ENCODE assay signal across 19 cellular contexts in the genomic region with DNA sequence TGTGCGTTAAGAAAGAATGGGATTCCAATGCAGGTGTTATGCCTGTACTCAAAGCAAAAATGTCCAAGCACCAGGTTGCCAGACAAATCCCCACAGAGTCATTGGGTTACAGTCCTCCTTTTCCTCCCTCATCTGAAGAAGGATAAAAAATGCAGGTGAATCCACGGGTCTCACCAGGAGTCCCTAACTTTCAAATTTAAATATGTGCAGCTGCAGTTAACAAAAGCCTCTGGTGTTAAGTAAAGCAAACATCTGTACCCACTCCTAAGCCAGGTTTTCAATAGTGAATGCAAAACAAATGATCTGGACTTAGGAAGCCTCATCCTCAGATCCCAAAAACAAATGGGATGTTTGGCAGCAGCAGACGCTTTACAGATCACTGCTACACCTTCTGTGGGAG.
A peak's percentile ranks its signal among the peaks of the same experiment; 100 is the strongest.
DNase-seq lines count a peak whose midpoint lies in the region; ATAC-seq and TF ChIP-seq lines count a peak whose summit lies in the region.
"Had no signal": no experiment of that assay in that cellular context is flagged by ENCODE, and none has a peak within 500 bp of the region (broad histone marks: within the 10 kb centered on the region; RNA-seq: fewer than 3 reads in every experiment).

No MANE protein-coding gene starts in this region.

- POLR2A ChIA-PET in WTC11 (lab: Charles Lee): no interaction called here

- peak; percentile 71 for ATAC-seq in WTC11
- ATAC-seq: CD8-positive, alpha-beta T cell had no signal

- TF ChIP-seq EP300 in suprapubic skin (IDR thresholded peaks at IDR 0.05): no peak

- no peak for TF ChIP-seq CTCF in WTC11 (IDR thresholded peaks at IDR 0.05)
- no peak for TF ChIP-seq CTCF in colonic mucosa (IDR thresholded peaks at IDR 0.05)
- no peak for TF ChIP-seq CTCF in suprapubic skin (IDR thresholded peaks at IDR 0.05)
- no peak for TF ChIP-seq CTCF in lower leg skin (IDR thresholded peaks at IDR 0.05)

- H3K9ac ChIP-seq in colonic mucosa (ENCODE audit: low read depth in 2 of 2, low read length in 2 of 2): no peak overlapping the region
- H3K9ac ChIP-seq: BLaER1 had no signal

- no peaks in the 10 kb centered on the region for H3K4me1 ChIP-seq in colonic mucosa
- no peaks in the 10 kb centered on the region for H3K4me1 ChIP-seq in suprapubic skin
- H3K4me1 ChIP-seq: Caco-2, HAP-1 had no signal

- H3K36me3 ChIP-seq in colonic mucosa (no peaks in the 10 kb centered on the region), suprapubic skin (no peaks in the 10 kb centered on the region)
- H3K36me3 ChIP-seq: BLaER1, HAP-1 had no signal

- DNase-seq in NCI-H345 treated with DMSO at 0.1 percent for 48 hours (lab: John Stamatoyannopoulos, UW; ENCODE audit: unreplicated experiment): peak; percentile 2
- DNase-seq in NCI-H345 (lab: John Stamatoyannopoulos, UW): no peak
- DNase-seq in WTC11 (ENCODE audit: low spot score): no peak
- DNase-seq in iPS DF 19.7 (ENCODE audit: low read depth, low spot score): peak; percentile 12
- no peak for DNase-seq in NCI-H2107 treated with DMSO at 0.1 percent for 48 hours (lab: John Stamatoyannopoulos, UW; ENCODE audit: unreplicated experiment)
- no peak for DNase-seq in colonic mucosa
- DNase-seq in suprapubic skin (ENCODE audit: low spot score in 2 of 2): no peak
- no peak for DNase-seq in lower leg skin (ENCODE audit: low spot score in 2 of 2)
- DNase-seq: Caco-2; CD4-positive, CD25-positive, alpha-beta regulatory T cell; CD8-positive, alpha-beta T cell; DMS153; DND-41; HFFc6 had no signal

- intact Hi-C loops in colonic mucosa (cut with DNase I): no loop called here
- intact Hi-C loops in lower leg skin (cut with DNase I; ENCODE audit: low total_unique reads): no loop called here

- peaks cover 13% of the 10 kb centered on the region for H3K9me3 Mint-ChIP-seq in WTC11

- TF ChIP-seq POLR2A in suprapubic skin (IDR thresholded peaks at IDR 0.05) (no peak), lower leg skin (IDR thresholded peaks at IDR 0.05) (no peak)

- no peak overlapping the region for H3K4me3 Mint-ChIP-seq in WTC11
- H3K4me3 Mint-ChIP-seq: B cell; CD4-positive, CD25-positive, alpha-beta regulatory T cell; CD8-positive, alpha-beta T cell; HFFc6 had no signal

- no peaks in the 10 kb centered on the region for H3K36me3 Mint-ChIP-seq in WTC11
- H3K36me3 Mint-ChIP-seq: CD4-positive, CD25-positive, alpha-beta regulatory T cell; CD8-positive, alpha-beta T cell had no signal

- H3K27ac Mint-ChIP-seq in WTC11: no peak overlapping the region
- H3K27ac Mint-ChIP-seq: B cell; CD4-positive, CD25-positive, alpha-beta regulatory T cell; CD8-positive, alpha-beta T cell; HFFc6 had no signal

- H3K9me3 ChIP-seq in colonic mucosa: no peaks in the 10 kb centered on the region
- peaks cover under 1% of the 10 kb centered on the region for H3K9me3 ChIP-seq in suprapubic skin
- H3K9me3 ChIP-seq: Caco-2, HAP-1 had no signal

- H3K27ac ChIP-seq in colonic mucosa (no peak overlapping the region), suprapubic skin (no peak overlapping the region)
- H3K27ac ChIP-seq: 22Rv1, BLaER1, C4-2B had no signal

- WGBS in suprapubic skin: 72% methylated on average over 3 of the region's 3 CpGs
- 56 to 63% methylated on average over 3 of the region's 3 CpGs for WGBS in lower leg skin, 2 donors

- H3K4me1 Mint-ChIP-seq in WTC11: peaks cover 20% of the 10 kb centered on the region
- H3K4me1 Mint-ChIP-seq: CD4-positive, CD25-positive, alpha-beta regulatory T cell had no signal

- H3K27me3 ChIP-seq in colonic mucosa (no peaks in the 10 kb centered on the region), suprapubic skin (no peaks in the 10 kb centered on the region)
- H3K27me3 ChIP-seq: BLaER1 had no signal

- no peak overlapping the region for H3K4me3 ChIP-seq in colonic mucosa
- H3K4me3 ChIP-seq in suprapubic skin: no peak overlapping the region
- H3K4me3 ChIP-seq in lower leg skin (ENCODE audit: low read depth, poor library complexity, severe bottlenecking): no peak overlapping the region
- H3K4me3 ChIP-seq: BLaER1, HAP-1 had no signal

- CTCF ChIA-PET in WTC11 (lab: Charles Lee): interaction anchor here (0.8 kb wide), 1 partner anchor 39 kb away, joined by 3 read pairs; no protein-coding TSS in a partner anchor

- peaks cover 88% of the 10 kb centered on the region for H3K27me3 Mint-ChIP-seq in WTC11 (ENCODE audit: low read depth)
- H3K27me3 Mint-ChIP-seq: B cell; CD4-positive, CD25-positive, alpha-beta regulatory T cell had no signal

TF ChIP-seq in WTC11, 78 proteins besides CTCF, POLR2A, EP300 and RAD21 (continues in another document):
- TF ChIP-seq NR1H2 (CRISPR knock-in tag; IDR thresholded peaks at IDR 0.05) (no peak), TEAD4 (CRISPR knock-in tag; IDR thresholded peaks at IDR 0.05) (no peak), PRRX2 (CRISPR knock-in tag; IDR thresholded peaks at IDR 0.05) (no peak)
- TF ChIP-seq, protein P1, sequence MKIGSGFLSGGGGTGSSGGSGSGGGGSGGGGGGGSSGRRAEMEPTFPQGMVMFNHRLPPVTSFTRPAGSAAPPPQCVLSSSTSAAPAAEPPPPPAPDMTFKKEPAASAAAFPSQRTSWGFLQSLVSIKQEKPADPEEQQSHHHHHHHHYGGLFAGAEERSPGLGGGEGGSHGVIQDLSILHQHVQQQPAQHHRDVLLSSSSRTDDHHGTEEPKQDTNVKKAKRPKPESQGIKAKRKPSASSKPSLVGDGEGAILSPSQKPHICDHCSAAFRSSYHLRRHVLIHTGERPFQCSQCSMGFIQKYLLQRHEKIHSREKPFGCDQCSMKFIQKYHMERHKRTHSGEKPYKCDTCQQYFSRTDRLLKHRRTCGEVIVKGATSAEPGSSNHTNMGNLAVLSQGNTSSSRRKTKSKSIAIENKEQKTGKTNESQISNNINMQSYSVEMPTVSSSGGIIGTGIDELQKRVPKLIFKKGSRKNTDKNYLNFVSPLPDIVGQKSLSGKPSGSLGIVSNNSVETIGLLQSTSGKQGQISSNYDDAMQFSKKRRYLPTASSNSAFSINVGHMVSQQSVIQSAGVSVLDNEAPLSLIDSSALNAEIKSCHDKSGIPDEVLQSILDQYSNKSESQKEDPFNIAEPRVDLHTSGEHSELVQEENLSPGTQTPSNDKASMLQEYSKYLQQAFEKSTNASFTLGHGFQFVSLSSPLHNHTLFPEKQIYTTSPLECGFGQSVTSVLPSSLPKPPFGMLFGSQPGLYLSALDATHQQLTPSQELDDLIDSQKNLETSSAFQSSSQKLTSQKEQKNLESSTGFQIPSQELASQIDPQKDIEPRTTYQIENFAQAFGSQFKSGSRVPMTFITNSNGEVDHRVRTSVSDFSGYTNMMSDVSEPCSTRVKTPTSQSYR (CRISPR knock-in tag; IDR thresholded peaks at IDR 0.05): no peak
- TF ChIP-seq, protein P2, sequence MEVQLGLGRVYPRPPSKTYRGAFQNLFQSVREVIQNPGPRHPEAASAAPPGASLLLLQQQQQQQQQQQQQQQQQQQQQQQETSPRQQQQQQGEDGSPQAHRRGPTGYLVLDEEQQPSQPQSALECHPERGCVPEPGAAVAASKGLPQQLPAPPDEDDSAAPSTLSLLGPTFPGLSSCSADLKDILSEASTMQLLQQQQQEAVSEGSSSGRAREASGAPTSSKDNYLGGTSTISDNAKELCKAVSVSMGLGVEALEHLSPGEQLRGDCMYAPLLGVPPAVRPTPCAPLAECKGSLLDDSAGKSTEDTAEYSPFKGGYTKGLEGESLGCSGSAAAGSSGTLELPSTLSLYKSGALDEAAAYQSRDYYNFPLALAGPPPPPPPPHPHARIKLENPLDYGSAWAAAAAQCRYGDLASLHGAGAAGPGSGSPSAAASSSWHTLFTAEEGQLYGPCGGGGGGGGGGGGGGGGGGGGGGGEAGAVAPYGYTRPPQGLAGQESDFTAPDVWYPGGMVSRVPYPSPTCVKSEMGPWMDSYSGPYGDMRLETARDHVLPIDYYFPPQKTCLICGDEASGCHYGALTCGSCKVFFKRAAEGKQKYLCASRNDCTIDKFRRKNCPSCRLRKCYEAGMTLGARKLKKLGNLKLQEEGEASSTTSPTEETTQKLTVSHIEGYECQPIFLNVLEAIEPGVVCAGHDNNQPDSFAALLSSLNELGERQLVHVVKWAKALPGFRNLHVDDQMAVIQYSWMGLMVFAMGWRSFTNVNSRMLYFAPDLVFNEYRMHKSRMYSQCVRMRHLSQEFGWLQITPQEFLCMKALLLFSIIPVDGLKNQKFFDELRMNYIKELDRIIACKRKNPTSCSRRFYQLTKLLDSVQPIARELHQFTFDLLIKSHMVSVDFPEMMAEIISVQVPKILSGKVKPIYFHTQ (CRISPR knock-in tag; IDR thresholded peaks at IDR 0.05): no peak
- TF ChIP-seq, protein P3, sequence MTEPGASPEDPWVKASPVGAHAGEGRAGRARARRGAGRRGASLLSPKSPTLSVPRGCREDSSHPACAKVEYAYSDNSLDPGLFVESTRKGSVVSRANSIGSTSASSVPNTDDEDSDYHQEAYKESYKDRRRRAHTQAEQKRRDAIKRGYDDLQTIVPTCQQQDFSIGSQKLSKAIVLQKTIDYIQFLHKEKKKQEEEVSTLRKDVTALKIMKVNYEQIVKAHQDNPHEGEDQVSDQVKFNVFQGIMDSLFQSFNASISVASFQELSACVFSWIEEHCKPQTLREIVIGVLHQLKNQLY (CRISPR knock-in tag; IDR thresholded peaks at IDR 0.05): no peak
- TF ChIP-seq, protein P4, sequence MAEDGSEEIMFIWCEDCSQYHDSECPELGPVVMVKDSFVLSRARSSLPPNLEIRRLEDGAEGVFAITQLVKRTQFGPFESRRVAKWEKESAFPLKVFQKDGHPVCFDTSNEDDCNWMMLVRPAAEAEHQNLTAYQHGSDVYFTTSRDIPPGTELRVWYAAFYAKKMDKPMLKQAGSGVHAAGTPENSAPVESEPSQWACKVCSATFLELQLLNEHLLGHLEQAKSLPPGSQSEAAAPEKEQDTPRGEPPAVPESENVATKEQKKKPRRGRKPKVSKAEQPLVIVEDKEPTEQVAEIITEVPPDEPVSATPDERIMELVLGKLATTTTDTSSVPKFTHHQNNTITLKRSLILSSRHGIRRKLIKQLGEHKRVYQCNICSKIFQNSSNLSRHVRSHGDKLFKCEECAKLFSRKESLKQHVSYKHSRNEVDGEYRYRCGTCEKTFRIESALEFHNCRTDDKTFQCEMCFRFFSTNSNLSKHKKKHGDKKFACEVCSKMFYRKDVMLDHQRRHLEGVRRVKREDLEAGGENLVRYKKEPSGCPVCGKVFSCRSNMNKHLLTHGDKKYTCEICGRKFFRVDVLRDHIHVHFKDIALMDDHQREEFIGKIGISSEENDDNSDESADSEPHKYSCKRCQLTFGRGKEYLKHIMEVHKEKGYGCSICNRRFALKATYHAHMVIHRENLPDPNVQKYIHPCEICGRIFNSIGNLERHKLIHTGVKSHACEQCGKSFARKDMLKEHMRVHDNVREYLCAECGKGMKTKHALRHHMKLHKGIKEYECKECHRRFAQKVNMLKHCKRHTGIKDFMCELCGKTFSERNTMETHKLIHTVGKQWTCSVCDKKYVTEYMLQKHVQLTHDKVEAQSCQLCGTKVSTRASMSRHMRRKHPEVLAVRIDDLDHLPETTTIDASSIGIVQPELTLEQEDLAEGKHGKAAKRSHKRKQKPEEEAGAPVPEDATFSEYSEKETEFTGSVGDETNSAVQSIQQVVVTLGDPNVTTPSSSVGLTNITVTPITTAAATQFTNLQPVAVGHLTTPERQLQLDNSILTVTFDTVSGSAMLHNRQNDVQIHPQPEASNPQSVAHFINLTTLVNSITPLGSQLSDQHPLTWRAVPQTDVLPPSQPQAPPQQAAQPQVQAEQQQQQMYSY (CRISPR knock-in tag; IDR thresholded peaks at IDR 0.05): no peak

Comparison
In these comparisons a context has a peak if more than half of its experiments do, and no peak if none do; other contexts are left out.
1. DNase-seq: peak in NCI-H345 treated with DMSO at 0.1 percent for 48 hours (single experiment) and iPS DF 19.7 (single experiment); none in NCI-H345 (single experiment), WTC11 (single experiment), NCI-H2107 treated with DMSO at 0.1 percent for 48 hours (single experiment), colonic mucosa (single experiment), suprapubic skin (0 of 2) and lower leg skin (0 of 2).